11 cellular contexts compared by ENCODE assay signal in the genomic region with DNA sequence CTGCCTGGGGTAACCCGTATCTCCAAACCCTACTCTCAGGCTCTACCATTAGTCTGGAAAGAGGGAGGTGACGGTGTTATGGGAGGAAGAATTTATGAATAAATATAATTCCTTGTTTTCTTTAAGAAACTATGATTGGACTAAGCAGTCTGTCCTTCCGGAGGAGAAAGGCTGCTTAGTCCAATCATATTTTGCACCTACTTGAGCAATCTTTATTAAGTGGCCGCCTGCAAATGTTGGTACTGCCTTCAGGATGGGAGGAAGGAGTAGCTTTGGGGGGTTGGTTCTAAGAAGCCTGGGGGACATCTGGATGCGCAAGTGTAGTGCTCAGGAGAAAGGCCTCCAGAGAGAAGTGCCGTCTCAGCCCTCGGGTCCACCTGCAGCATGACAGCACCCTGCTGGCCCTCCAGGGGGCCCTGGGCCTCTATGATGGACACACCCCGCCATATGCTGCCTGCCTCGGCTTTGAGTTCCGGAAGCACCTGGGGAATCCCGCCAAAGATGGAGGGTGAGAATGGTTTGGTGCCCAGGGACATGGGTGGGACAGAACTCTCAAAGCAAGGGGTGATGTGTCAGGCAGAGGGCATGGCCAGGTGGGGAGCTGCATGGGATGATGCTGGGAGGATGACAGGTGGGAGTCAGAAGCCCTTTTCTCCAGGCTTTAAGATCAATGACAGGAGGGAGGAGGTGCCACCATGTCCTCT. TPM values are rescaled to one million over a fixed set of nuclear protein-coding genes. Genes with fewer than 3 reads are reported as not detected.
DNase-seq lines count a peak whose midpoint lies in the region; ATAC-seq and TF ChIP-seq lines count a peak whose summit lies in the region.
"Had no signal": no experiment of that assay in that cellular context is flagged by ENCODE, and none has a peak within 500 bp of the region (broad histone marks: within the 10 kb centered on the region; RNA-seq: fewer than 3 reads in every experiment).

No MANE protein-coding gene starts in this region.

- ATAC-seq in left ventricle myocardium superior, result no peak

- DNase-seq in DMS 273 treated with DMSO at 0.1 percent for 48 hours (lab: John Stamatoyannopoulos, UW) (peak; percentile 63), RPMI7951 (ENCODE audit: low read depth) (peak; percentile 44), foreskin fibroblast (peak; percentile 28 to 60), cerebellum (ENCODE audit: low spot score) (no peak), left ventricle myocardium superior (no peak), activated gamma-delta T cell (lab: John Stamatoyannopoulos, UW) (no peak), caudate nucleus (lab: John Stamatoyannopoulos, UW) (no peak)
- DNase-seq: psoas muscle, T-cell had no signal

- no peak for TF ChIP-seq CTCF in foreskin fibroblast (IDR thresholded peaks at IDR 0.05; ENCODE audit: low read depth, low read length)

- no peak overlapping the region for H3K27ac ChIP-seq in caudate nucleus (ENCODE audit: low read depth, low read length)
- H3K27ac ChIP-seq: psoas muscle had no signal

- peak; percentile 25 for TF ChIP-seq POLR2A in GM19099 (IDR thresholded peaks at IDR 0.05; ENCODE audit: extremely low read depth, insufficient read length, low read depth)

- H3K4me3 ChIP-seq in foreskin fibroblast (ENCODE audit: low read depth in 1 of 2, low read length in 2 of 2), result no peak overlapping the region
- H3K4me3 ChIP-seq: psoas muscle had no signal

- intact Hi-C loops in left ventricle myocardium superior (cut with micrococcal nuclease), result no loop called here

RNA-seq across cellular contexts. Expression of gene ACP4, which starts 4.0 kb away (rescaled TPM):
- total RNA-seq in RPMI7951 (2014; rRNA removed; shearing (Covaris generic)), result not detected in 2 replicates
- total RNA-seq in cerebellum (not detected), left ventricle myocardium superior (not detected)
- total RNA-seq: H7, psoas muscle, T-cell had no signal

RNA-seq across cellular contexts. Expression of gene GPR32, which starts 24.0 kb away (rescaled TPM):
- total RNA-seq in RPMI7951 (2014; rRNA removed; shearing (Covaris generic)), result not detected in 2 replicates
- total RNA-seq in cerebellum, result not detected
- total RNA-seq in left ventricle myocardium superior, result not detected
- total RNA-seq: H7, psoas muscle, T-cell had no signal

RNA-seq across cellular contexts. Expression of gene KLK1, which starts 29.4 kb away (rescaled TPM):
- not detected in 2 replicates for total RNA-seq in RPMI7951 (2014; rRNA removed; shearing (Covaris generic))
- total RNA-seq in cerebellum (not detected), left ventricle myocardium superior (not detected)
- total RNA-seq: H7 had no signal

RNA-seq across cellular contexts. Expression of gene KLK15, which starts 39.1 kb away (rescaled TPM):
- not detected in 2 replicates for total RNA-seq in RPMI7951 (2014; rRNA removed; shearing (Covaris generic))
- not detected for total RNA-seq in cerebellum
- total RNA-seq in left ventricle myocardium superior, result not detected
- total RNA-seq: H7, psoas muscle, T-cell had no signal

Comparison
In these comparisons a context has a peak if more than half of its experiments do, and no peak if none do; other contexts are left out.
1. DNase-seq: peak in DMS 273 treated with DMSO at 0.1 percent for 48 hours (single experiment), RPMI7951 (single experiment) and foreskin fibroblast (2 of 2); none in cerebellum (single experiment), left ventricle myocardium superior (single experiment), activated gamma-delta T cell (single experiment) and caudate nucleus (0 of 61).